ENCODE assay signal across 16 cellular contexts in genomic region chr1:223802602-223803001, GRCh38. TPM values are rescaled to one million over a fixed set of nuclear protein-coding genes. Genes with fewer than 3 reads are reported as not detected.
DNase-seq lines count a peak whose midpoint lies in the region; ATAC-seq and TF ChIP-seq lines count a peak whose summit lies in the region.
"Had no signal": no experiment of that assay in that cellular context is flagged by ENCODE, and none has a peak within 500 bp of the region (broad histone marks: within the 10 kb centered on the region; RNA-seq: fewer than 3 reads in every experiment).

No MANE protein-coding gene starts in this region.

- no peak overlapping the region for H3K27ac ChIP-seq in mammary epithelial cell (ENCODE audit: insufficient read depth, low read depth, low read length)
- H3K27ac ChIP-seq in dorsolateral prefrontal cortex = peak overlapping the region; percentile 13 to 95 (median 89)
- H3K27ac ChIP-seq: C4-2B had no signal

- ATAC-seq in GM19455 (IDR thresholded peaks at IDR 0.05; ENCODE audit: unreplicated experiment) = no peak

- CTCF ChIA-PET in MCF 10A (lab: Yijun Ruan, JAX) (interaction anchor here (0.7 to 2.3 kb wide), 5 partner anchors 9 to 305 kb away, joined by 3 to 13 read pairs (median 4); no protein-coding TSS in a partner anchor), mammary epithelial cell (lab: Charles Lee; ENCODE audit: low non-redundant PET) (interaction anchor here (0.6 kb wide), 1 partner anchor 587 kb away, joined by 3 read pairs; no protein-coding TSS in a partner anchor)

- H3K4me3 Mint-ChIP-seq in MCF 10A (ENCODE audit: unreplicated experiment) = no peak overlapping the region

- peak overlapping the region; percentile 50 for H3K27ac Mint-ChIP-seq in MCF 10A (ENCODE audit: low read depth, unreplicated experiment)

- WGBS in mammary epithelial cell (ENCODE audit: low coverage, missing lambda C conversion rate) = 80% methylated on average over 4 of the region's 4 CpGs

- TF ChIP-seq CTCF in MCF 10A (IDR thresholded peaks at IDR 0.05; ENCODE audit: unreplicated experiment) (no peak), mammary epithelial cell (conservative IDR thresholded peaks at IDR 0.05 in 1 of 2, IDR thresholded peaks at IDR 0.05 in 1 of 2; ENCODE audit: extremely low read depth in 1 of 2, insufficient read depth in 1 of 2, low read depth in 1 of 2, low read length in 2 of 2) (no peak), dorsolateral prefrontal cortex (IDR thresholded peaks at IDR 0.05 in 54 of 56, conservative IDR thresholded peaks at IDR 0.05 in 2 of 56; ENCODE audit: low read depth in 1 of 56, partially characterized antibody in 56 of 56) (peak in 44 of 56 donors; percentile 10 to 67 (median 33)), foreskin fibroblast (IDR thresholded peaks at IDR 0.05; ENCODE audit: low read depth, low read length) (no peak), GM13977 (IDR thresholded peaks at IDR 0.05; ENCODE audit: extremely low read depth, insufficient read depth, missing control alignments) (no peak)

- POLR2A ChIA-PET in MCF 10A (lab: Yijun Ruan, JAX) = interaction anchor here (0.9 to 1.3 kb wide), 6 partner anchors 8 to 95 kb away, joined by 3 to 7 read pairs (median 4); no protein-coding TSS in a partner anchor

- no peaks in the 10 kb centered on the region for H3K9me3 ChIP-seq in mammary epithelial cell (replicated peaks; ENCODE audit: insufficient read depth, low read length)
- H3K9me3 ChIP-seq: HAP-1 had no signal

- in situ Hi-C loops in mammary epithelial cell (cut with MboI; ENCODE audit: low sequenced_read_pairs in 2 of 2) (loop anchor here in 1 of 2 donors (25.0 kb wide), 1 partner anchor 535 kb away; the partner anchor contains the start of gene NVL), GM13977 (cut with MboI; ENCODE audit: low pct_unique_long_range_greater_than_20kb, low sequenced_read_pairs, unreplicated experiment) (no loop called here)

- H3K36me3 ChIP-seq in mammary epithelial cell (ENCODE audit: insufficient read depth, low read length) = peaks cover 26% of the 10 kb centered on the region

- no peak overlapping the region for H3K9ac ChIP-seq in mammary epithelial cell (ENCODE audit: insufficient read depth, low read length)

- H4K20me1 ChIP-seq in mammary epithelial cell (ENCODE audit: insufficient read depth, low read length) = no peaks in the 10 kb centered on the region

- peaks cover 98% of the 10 kb centered on the region for H3K36me3 Mint-ChIP-seq in MCF 10A (ENCODE audit: insufficient read depth, unreplicated experiment)

- H3K4me1 Mint-ChIP-seq in MCF 10A (ENCODE audit: insufficient read depth, unreplicated experiment) = no peaks in the 10 kb centered on the region

- no peaks in the 10 kb centered on the region for H3K79me2 ChIP-seq in mammary epithelial cell (ENCODE audit: insufficient read depth, low read length)

- H2AFZ ChIP-seq in mammary epithelial cell (ENCODE audit: low read depth, low read length) = no peak overlapping the region

- no peak overlapping the region for H3K4me2 ChIP-seq in mammary epithelial cell (ENCODE audit: insufficient read depth, low read depth, low read length)

- H3K4me3 ChIP-seq in mammary epithelial cell (replicated peaks in 1 of 3; ENCODE audit: insufficient read depth in 1 of 3, low read depth in 2 of 3, low read length in 3 of 3) (no peak overlapping the region), dorsolateral prefrontal cortex (peak overlapping the region; percentile 11 to 73 (median 48)), foreskin fibroblast (ENCODE audit: low read depth in 1 of 2, low read length in 2 of 2) (no peak overlapping the region)
- H3K4me3 ChIP-seq: HAP-1 had no signal

- BruUV-seq in MCF 10A (replicated peaks; lab: Mats Ljungman, UMichigan) (no TSS peak), mammary epithelial cell (replicated peaks; lab: Mats Ljungman, UMichigan) (no TSS peak)

- no peaks in the 10 kb centered on the region for H3K27me3 ChIP-seq in mammary epithelial cell (ENCODE audit: insufficient read depth, low read length)
- H3K27me3 ChIP-seq in dorsolateral prefrontal cortex = no peaks in the 10 kb centered on the region

- no peaks in the 10 kb centered on the region for H3K27me3 Mint-ChIP-seq in MCF 10A (ENCODE audit: insufficient read depth, unreplicated experiment)

- intact Hi-C loops in MCF 10A (cut with micrococcal nuclease) (no loop called here), mammary epithelial cell (cut with micrococcal nuclease) (no loop called here), dorsolateral prefrontal cortex (cut with DNase I) (loop anchor here (2.0 to 5.0 kb wide), 2 partner anchors 46 to 90 kb away; partner anchors contain the start of gene CAPN2 (in 1 of the 2))

- DNase-seq in MCF 10A (ENCODE audit: unreplicated experiment) = no peak
- DNase-seq in mammary epithelial cell = no peak
- DNase-seq in dorsolateral prefrontal cortex = peak in 1 of 10 donors; percentile 34
- peak; percentile 86 for DNase-seq in midbrain (lab: John Stamatoyannopoulos, UW)
- DNase-seq in foreskin fibroblast = no peak
- no peak for DNase-seq in GM13977 (ENCODE audit: low spot score)
- no peak for DNase-seq in activated naive CD4-positive, alpha-beta T cell treated with anti-CD3 and anti-CD28 coated beads, Interleukin-2, amount 50 U/mL, for 16 hours
- DNase-seq: DND-41, NCI-H1105 treated with DMSO at 0.1 percent for 48 hours, NCI-H2029, NCI-H2171 treated with DMSO at 0.1 percent for 48 hours, NCI-H82, SHP77 treated with DMSO at 0.1 percent for 48 hours had no signal

- dilution Hi-C loops in mammary epithelial cell (cut with HindIII; ENCODE audit: low sequenced_read_pairs) = no loop called here

- no peaks in the 10 kb centered on the region for H3K4me1 ChIP-seq in mammary epithelial cell (ENCODE audit: insufficient read depth, low read length)
- H3K4me1 ChIP-seq: HAP-1 had no signal

- peaks cover 7% of the 10 kb centered on the region for H3K9me3 Mint-ChIP-seq in MCF 10A (ENCODE audit: unreplicated experiment)

RNA-seq across cellular contexts. Expression of gene TP53BP2, which starts 43.1 kb away (rescaled TPM):
- total RNA-seq in MCF 10A (2022) (62.4 and 64.0 TPM in 2 replicates), mammary epithelial cell (10 to 100 TPM; 13.7 to 19.4 TPM), dorsolateral prefrontal cortex (100 to 1,000 TPM in 5 of 120 experiments, 10 to 100 TPM in 115; 32.0 to 134 (median 60.9) TPM)
- polyA plus RNA-seq in mammary epithelial cell = 10.1 TPM
- polyA minus RNA-seq in mammary epithelial cell = 48.1 TPM

Comparison
In these comparisons a context has a peak if more than half of its experiments do, and no peak if none do; other contexts are left out.
1. CTCF ChIP-seq: peak in dorsolateral prefrontal cortex (44 of 56); none in MCF 10A (single experiment), mammary epithelial cell (0 of 2), foreskin fibroblast (single experiment) and GM13977 (single experiment).
2. H3K4me3 ChIP-seq: peak in dorsolateral prefrontal cortex (59 of 59); none in mammary epithelial cell (0 of 3) and foreskin fibroblast (0 of 2).
3. intact Hi-C loops: an anchor here in dorsolateral prefrontal cortex (2.0 to 5.0 kb wide); none called in MCF 10A and mammary epithelial cell.